In genomic region chr15:35925634-35926380, GRCh38 we compare ENCODE assay signal across 19 cellular contexts.
DNase-seq lines count a peak whose midpoint lies in the region; FAIRE-seq and TF ChIP-seq lines count a peak whose summit lies in the region.
"Had no signal": no experiment of that assay in that cellular context is flagged by ENCODE, and none has a peak within 500 bp of the region (broad histone marks: within the 10 kb centered on the region; RNA-seq: fewer than 3 reads in every experiment).

No MANE protein-coding gene starts in this region.

- TF ChIP-seq CTCF in endothelial cell of umbilical vein (IDR thresholded peaks at IDR 0.05; ENCODE audit: extremely low read depth in 1 of 2, insufficient read depth in 1 of 2, low read depth in 1 of 2, low read length in 2 of 2): no peak
- no peak for TF ChIP-seq CTCF in neural progenitor cell (IDR thresholded peaks at IDR 0.05)

- FAIRE-seq in endothelial cell of umbilical vein (lab: Jason Lieb, UNC): peak; percentile 42
- FAIRE-seq: HepG2 had no signal

- intact Hi-C loops in endothelial cell of umbilical vein (cut with micrococcal nuclease): no loop called here
- intact Hi-C loops in activated CD4-positive, alpha-beta memory T cell treated with anti-CD3 and anti-CD28 coated beads for 36 hours (cut with micrococcal nuclease): no loop called here

- H3K27ac ChIP-seq in endothelial cell of umbilical vein (ENCODE audit: insufficient read depth, low read depth, low read length) (no peak overlapping the region), mesodermal cell (ENCODE audit: low read depth, low read length, severe bottlenecking) (peak overlapping the region; percentile 63), neural progenitor cell (no peak overlapping the region)
- H3K27ac ChIP-seq: body of pancreas, dorsolateral prefrontal cortex had no signal

- H3K9me3 ChIP-seq in endothelial cell of umbilical vein (replicated peaks; ENCODE audit: control insufficient read depth, insufficient read depth, low read length) (no peaks in the 10 kb centered on the region), mesodermal cell (ENCODE audit: control insufficient read depth, low read length) (no peaks in the 10 kb centered on the region), neural progenitor cell (ENCODE audit: low read depth) (no peaks in the 10 kb centered on the region)
- H3K9me3 ChIP-seq: BE2C, body of pancreas had no signal

- H3K36me3 ChIP-seq in endothelial cell of umbilical vein (ENCODE audit: control insufficient read depth in 2 of 2, extremely low read depth in 1 of 2, insufficient read depth in 2 of 2, low read length in 2 of 2) (no peaks in the 10 kb centered on the region), mesodermal cell (ENCODE audit: control insufficient read depth, insufficient read depth, low read length) (no peaks in the 10 kb centered on the region), neural progenitor cell (no peaks in the 10 kb centered on the region)
- H3K36me3 ChIP-seq: BE2C had no signal

- H3K9ac ChIP-seq in endothelial cell of umbilical vein (replicated peaks; ENCODE audit: extremely low read depth, insufficient read depth, low read length): no peak overlapping the region
- H3K9ac ChIP-seq in neural progenitor cell: no peak overlapping the region

- no peaks in the 10 kb centered on the region for H3K9me1 ChIP-seq in endothelial cell of umbilical vein (replicated peaks; ENCODE audit: control insufficient read depth, extremely low read depth, insufficient read depth, low read length)

- H3K4me2 ChIP-seq in endothelial cell of umbilical vein (ENCODE audit: insufficient read depth, low read length) (no peak overlapping the region), neural progenitor cell (no peak overlapping the region)

- POLR2A ChIA-PET in endothelial cell of umbilical vein (lab: Charles Lee): no interaction called here
- POLR2A ChIA-PET in activated CD4-positive, alpha-beta memory T cell treated with anti-CD3 and anti-CD28 coated beads for 36 hours (lab: Charles Lee): no interaction called here

- no peaks in the 10 kb centered on the region for H3K36me3 Mint-ChIP-seq in neural progenitor cell
- H3K36me3 Mint-ChIP-seq in activated CD4-positive, alpha-beta memory T cell treated with anti-CD3 and anti-CD28 coated beads for 36 hours: no peaks in the 10 kb centered on the region
- H3K36me3 Mint-ChIP-seq: natural killer cell treated with Interleukin-12 subunit alpha and Interleukin-12 subunit beta and Interleukin-15 and Interleukin-18, amount 100 ng/mL, for 72 hours had no signal

- no peaks in the 10 kb centered on the region for H3K27me3 Mint-ChIP-seq in neural progenitor cell (ENCODE audit: insufficient read depth, low read depth)
- no peaks in the 10 kb centered on the region for H3K27me3 Mint-ChIP-seq in activated CD4-positive, alpha-beta memory T cell treated with anti-CD3 and anti-CD28 coated beads for 36 hours
- H3K27me3 Mint-ChIP-seq: natural killer cell treated with Interleukin-12 subunit alpha and Interleukin-12 subunit beta and Interleukin-15 and Interleukin-18, amount 100 ng/mL, for 72 hours; stimulated activated naive CD8-positive, alpha-beta T cell treated with anti-CD3 and anti-CD28 coated beads, Interleukin-15, amount 100 ng/mL, for 72 hours had no signal

- 93 to 94% methylated on average over 2 to 3 of the region's 6 CpGs for WGBS in mesodermal cell (ENCODE audit: insufficient coverage in 2 of 2), 2 experiments

- H3K4me3 ChIP-seq in endothelial cell of umbilical vein (replicated peaks in 1 of 3; ENCODE audit: insufficient read depth in 1 of 3, low read depth in 1 of 3, low read length in 3 of 3) (no peak overlapping the region), mesodermal cell (ENCODE audit: extremely low read depth, insufficient read depth, low read length, poor library complexity, severe bottlenecking) (no peak overlapping the region), neural progenitor cell (no peak overlapping the region)
- H3K4me3 ChIP-seq: body of pancreas, dorsolateral prefrontal cortex, lung had no signal

- CTCF ChIA-PET in endothelial cell of umbilical vein (lab: Charles Lee): no interaction called here
- CTCF ChIA-PET in activated CD4-positive, alpha-beta memory T cell treated with anti-CD3 and anti-CD28 coated beads for 36 hours (lab: Charles Lee): no interaction called here

- no peaks in the 10 kb centered on the region for H3K4me1 ChIP-seq in endothelial cell of umbilical vein (ENCODE audit: control insufficient read depth, extremely low read depth, insufficient read depth, low read length)
- H3K4me1 ChIP-seq in mesodermal cell (ENCODE audit: control insufficient read depth, insufficient read depth, low read length, poor library complexity, severe bottlenecking): no peaks in the 10 kb centered on the region
- no peaks in the 10 kb centered on the region for H3K4me1 ChIP-seq in neural progenitor cell
- H3K4me1 ChIP-seq: body of pancreas had no signal

- H3K27ac Mint-ChIP-seq in neural progenitor cell: no peak overlapping the region
- no peak overlapping the region for H3K27ac Mint-ChIP-seq in activated CD4-positive, alpha-beta memory T cell treated with anti-CD3 and anti-CD28 coated beads for 36 hours
- H3K27ac Mint-ChIP-seq: natural killer cell treated with Interleukin-12 subunit alpha and Interleukin-12 subunit beta and Interleukin-15 and Interleukin-18, amount 100 ng/mL, for 72 hours had no signal

- no peaks in the 10 kb centered on the region for H4K20me1 ChIP-seq in endothelial cell of umbilical vein (replicated peaks; ENCODE audit: control insufficient read depth, extremely low read depth, insufficient read depth, low read length)
- H4K20me1 ChIP-seq in neural progenitor cell (ENCODE audit: low read depth): no peaks in the 10 kb centered on the region

- no TSS peak for BruUV-seq in endothelial cell of umbilical vein (replicated peaks; lab: Mats Ljungman, UMichigan)

- no peak overlapping the region for H3K4me3 Mint-ChIP-seq in neural progenitor cell
- H3K4me3 Mint-ChIP-seq in activated CD4-positive, alpha-beta memory T cell treated with anti-CD3 and anti-CD28 coated beads for 36 hours: no peak overlapping the region
- H3K4me3 Mint-ChIP-seq: natural killer cell treated with Interleukin-12 subunit alpha and Interleukin-12 subunit beta and Interleukin-15 and Interleukin-18, amount 100 ng/mL, for 72 hours; stimulated activated naive CD8-positive, alpha-beta T cell treated with anti-CD3 and anti-CD28 coated beads, Interleukin-15, amount 100 ng/mL, for 72 hours had no signal

- H2AFZ ChIP-seq in endothelial cell of umbilical vein (ENCODE audit: low read depth, low read length) (no peak overlapping the region), neural progenitor cell (replicated peaks) (no peak overlapping the region)

- no peaks in the 10 kb centered on the region for H3K4me1 Mint-ChIP-seq in neural progenitor cell
- H3K4me1 Mint-ChIP-seq in activated CD4-positive, alpha-beta memory T cell treated with anti-CD3 and anti-CD28 coated beads for 36 hours (ENCODE audit: low read depth): no peaks in the 10 kb centered on the region
- H3K4me1 Mint-ChIP-seq: stimulated activated naive CD8-positive, alpha-beta T cell treated with anti-CD3 and anti-CD28 coated beads, Interleukin-15, amount 100 ng/mL, for 72 hours had no signal

- no peaks in the 10 kb centered on the region for H3K27me3 ChIP-seq in endothelial cell of umbilical vein (ENCODE audit: control insufficient read depth in 2 of 2, insufficient read depth in 2 of 2, low read length in 2 of 2)
- H3K27me3 ChIP-seq in neural progenitor cell: no peaks in the 10 kb centered on the region
- H3K27me3 ChIP-seq: BE2C, body of pancreas, dorsolateral prefrontal cortex had no signal

- H3K79me2 ChIP-seq in endothelial cell of umbilical vein (ENCODE audit: control insufficient read depth, insufficient read depth, low read length) (no peaks in the 10 kb centered on the region), neural progenitor cell (ENCODE audit: low read depth) (no peaks in the 10 kb centered on the region)

- no peaks in the 10 kb centered on the region for H3F3A ChIP-seq in neural progenitor cell (ENCODE audit: low read depth)

- TF ChIP-seq POLR2A in endothelial cell of umbilical vein (IDR thresholded peaks at IDR 0.05; ENCODE audit: low read depth, low read length): no peak

- dilution Hi-C loops in endothelial cell of umbilical vein (cut with MboI; ENCODE audit: extremely low pct_ligation_motif_present, low sequenced_read_pairs): no loop called here

- DNase-seq in EL: peak; percentile 44
- DNase-seq in OCI-M1 (lab: John Stamatoyannopoulos, UW): peak; percentile 22
- no peak for DNase-seq in endothelial cell of umbilical vein (ENCODE audit: low read depth, low spot score)
- no peak for DNase-seq in occipital lobe (lab: John Stamatoyannopoulos, UW)
- no peak for DNase-seq in neural progenitor cell (ENCODE audit: low spot score)
- no peak for DNase-seq in NCI-H2227 treated with DMSO at 0.1 percent for 48 hours (lab: John Stamatoyannopoulos, UW)
- DNase-seq in activated CD4-positive, alpha-beta memory T cell treated with anti-CD3 and anti-CD28 coated beads for 36 hours: no peak
- DNase-seq: BE2C; body of pancreas; dorsolateral prefrontal cortex; NK-92 treated with Interleukin-12 subunit alpha and Interleukin-12 subunit beta, amount 100 ng/mL, for 24 hours; SIG-M5; stimulated activated CD4-positive, alpha-beta T cell treated with anti-CD3 and anti-CD28 coated beads, Interleukin-15, amount 100 ng/mL, for 24 hours; stimulated activated naive CD8-positive, alpha-beta T cell treated with anti-CD3 and anti-CD28 coated beads, Interleukin-15, amount 100 ng/mL, for 72 hours; T-helper 9 cell had no signal

- H3K9me3 Mint-ChIP-seq in neural progenitor cell: no peaks in the 10 kb centered on the region
- no peaks in the 10 kb centered on the region for H3K9me3 Mint-ChIP-seq in activated CD4-positive, alpha-beta memory T cell treated with anti-CD3 and anti-CD28 coated beads for 36 hours
- H3K9me3 Mint-ChIP-seq: stimulated activated naive CD8-positive, alpha-beta T cell treated with anti-CD3 and anti-CD28 coated beads, Interleukin-15, amount 100 ng/mL, for 72 hours had no signal

TF ChIP-seq in endothelial cell of umbilical vein, 7 proteins besides CTCF, POLR2A, EP300 and RAD21:
- TF ChIP-seq MYC (IDR thresholded peaks at IDR 0.05; ENCODE audit: low read depth, low read length) (no peak), FOS (IDR thresholded peaks at IDR 0.05; ENCODE audit: borderline replicate concordance, insufficient read depth, low read length) (peak; percentile 31), EZH2 (IDR thresholded peaks at IDR 0.05; ENCODE audit: borderline replicate concordance, low read depth, low read length, severe bottlenecking) (no peak), POLR2AphosphoS5 (IDR thresholded peaks at IDR 0.05; ENCODE audit: insufficient read depth, low read depth, low read length) (no peak), JUN (IDR thresholded peaks at IDR 0.05; ENCODE audit: borderline replicate concordance, insufficient read depth, insufficient read length, low read depth) (peak; percentile 11), GATA2 (IDR thresholded peaks at IDR 0.05; ENCODE audit: insufficient read depth, insufficient read length, low read depth, low read length) (no peak)
- TF ChIP-seq, protein P1, sequence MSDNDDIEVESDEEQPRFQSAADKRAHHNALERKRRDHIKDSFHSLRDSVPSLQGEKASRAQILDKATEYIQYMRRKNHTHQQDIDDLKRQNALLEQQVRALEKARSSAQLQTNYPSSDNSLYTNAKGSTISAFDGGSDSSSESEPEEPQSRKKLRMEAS (IDR thresholded peaks at IDR 0.05; ENCODE audit: insufficient read depth, insufficient read length): no peak

Comparison
In these comparisons a context has a peak if more than half of its experiments do, and no peak if none do; other contexts are left out.
1. DNase-seq: peak in EL (single experiment) and OCI-M1 (single experiment); none in endothelial cell of umbilical vein (single experiment), occipital lobe (single experiment), neural progenitor cell (single experiment), NCI-H2227 treated with DMSO at 0.1 percent for 48 hours (single experiment) and activated CD4-positive, alpha-beta memory T cell treated with anti-CD3 and anti-CD28 coated beads for 36 hours (single experiment).